ENCODE assay signal across 22 cellular contexts in genomic region chr15:70406624-70407390, GRCh38.
"Had no signal": no experiment of that assay in that cellular context is flagged by ENCODE, and none has a peak within 500 bp of the region (broad histone marks: within the 10 kb centered on the region; RNA-seq: fewer than 3 reads in every experiment).

No MANE protein-coding gene starts in this region.

- H3K36me3 Mint-ChIP-seq: activated naive CD8-positive, alpha-beta T cell had no signal

- FAIRE-seq: keratinocyte, pancreas had no signal

- H3K9me3 ChIP-seq: left lung, neutrophil, pancreas had no signal

- H3K4me3 ChIP-seq: left lung, pancreas, sigmoid colon, spleen, thoracic aorta had no signal

- H3K4me3 Mint-ChIP-seq: activated naive CD8-positive, alpha-beta T cell; activated T-helper 1 cell treated with anti-CD3 and anti-CD28 coated beads, Interleukin-12 subunit alpha, Interleukin-12 subunit beta, Interleukin-2, Interleukin-4 antibody, amounts not matched to agents 30 ng/mL and 10 ng/mL and 1 ng/mL, durations not matched to agents 14 hours and 24 hours and 36 hours; effector memory CD8-positive, alpha-beta T cell; naive B cell; stimulated activated naive B cell treated with anti-CD40 and anti-IgM and Interleukin-4, amounts not matched to agents 10 μg/mL and 1 μg/mL and 100 μg/mL, for 72 hours had no signal

- ATAC-seq: effector memory CD8-positive, alpha-beta T cell; foreskin keratinocyte; left lung; pancreas; stimulated activated naive B cell treated with anti-CD40 and anti-IgM and Interleukin-4, amounts not matched to agents 10 μg/mL and 1 μg/mL and 100 μg/mL, for 72 hours had no signal

- H3K27me3 ChIP-seq: neutrophil, pancreas, sigmoid colon had no signal

- H3K4me1 Mint-ChIP-seq: naive B cell had no signal

- H3K27ac ChIP-seq: foreskin keratinocyte, left lung, neutrophil, pancreas, sigmoid colon, spleen, thoracic aorta, VCaP had no signal

- H3K27ac Mint-ChIP-seq: activated naive CD8-positive, alpha-beta T cell; activated T-helper 1 cell treated with anti-CD3 and anti-CD28 coated beads, Interleukin-12 subunit alpha, Interleukin-12 subunit beta, Interleukin-2, Interleukin-4 antibody, amounts not matched to agents 30 ng/mL and 10 ng/mL and 1 ng/mL, durations not matched to agents 14 hours and 24 hours and 36 hours; effector memory CD8-positive, alpha-beta T cell; stimulated activated naive B cell treated with anti-CD40 and anti-IgM and Interleukin-4, amounts not matched to agents 10 μg/mL and 1 μg/mL and 100 μg/mL, for 72 hours had no signal

- H3K9me3 Mint-ChIP-seq: activated T-helper 1 cell treated with anti-CD3 and anti-CD28 coated beads, Interleukin-12 subunit alpha, Interleukin-12 subunit beta, Interleukin-2, Interleukin-4 antibody, amounts not matched to agents 30 ng/mL and 10 ng/mL and 1 ng/mL, durations not matched to agents 14 hours and 24 hours and 36 hours; effector memory CD8-positive, alpha-beta T cell had no signal

- H3K4me1 ChIP-seq: left lung, pancreas, spleen had no signal

- H3K36me3 ChIP-seq: left lung, neutrophil, pancreas, sigmoid colon, spleen, thoracic aorta had no signal

- DNase-seq: activated CD4-positive, alpha-beta T cell treated with anti-CD3 and anti-CD28 coated beads, Interleukin-2, amount 50 U/mL, for 48 hours; activated gamma-delta T cell treated with Interleukin-2 at 50 U/mL for 16 hours; activated T-cell treated with anti-CD3 and anti-CD28 coated beads for 4 hours; dermis blood vessel endothelial cell; effector memory CD8-positive, alpha-beta T cell; foreskin keratinocyte; glutamatergic neuron; left lung; mammary epithelial cell; naive B cell; pancreas; sigmoid colon; spleen; stimulated activated naive B cell treated with anti-CD40 and anti-IgM and Interleukin-4, amounts not matched to agents 10 μg/mL and 1 μg/mL and 100 μg/mL, for 72 hours; SW 1271; T-helper 2 cell had no signal
